Comparison of ENCODE assay signal across 14 cellular contexts in the genomic region with DNA sequence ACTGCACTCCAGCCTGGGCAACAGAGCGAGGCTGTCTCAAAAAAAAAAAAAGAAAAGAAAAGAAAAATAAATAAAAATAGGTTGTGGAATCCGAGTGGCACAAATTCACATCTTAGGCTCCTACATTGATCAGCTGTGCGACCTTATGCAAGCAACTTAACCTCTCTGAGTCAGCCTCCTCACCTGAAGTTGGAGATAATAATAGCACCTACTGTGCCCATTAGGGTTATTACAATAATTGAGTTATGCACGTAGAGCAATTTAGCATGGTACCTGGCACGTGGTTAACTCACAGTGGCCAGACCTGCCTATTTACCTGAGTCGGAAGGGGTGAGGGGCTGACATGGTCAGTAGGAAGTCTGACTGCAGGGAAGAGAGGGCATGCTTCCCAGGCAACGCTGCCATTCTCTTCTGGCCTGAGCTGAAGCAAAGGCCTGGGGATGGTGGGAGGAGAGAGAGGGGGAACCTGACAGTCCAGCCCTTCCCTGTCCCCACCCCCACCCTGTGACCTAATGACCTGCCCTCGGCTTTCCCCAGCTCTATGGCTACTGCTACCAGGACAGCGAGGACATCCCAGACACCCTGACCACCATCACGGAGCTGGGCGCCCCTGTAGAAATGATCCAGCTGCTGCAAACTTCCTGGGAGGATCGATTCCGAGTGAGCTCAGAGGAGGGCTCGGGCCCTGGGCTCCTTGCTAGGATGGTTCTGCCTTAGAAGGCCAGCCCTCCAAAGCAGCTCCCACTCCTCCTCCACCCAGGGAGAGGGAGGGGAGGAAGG. TPM values are rescaled to one million over a fixed set of nuclear protein-coding genes. Genes with fewer than 3 reads are reported as not detected.
DNase-seq lines count a peak whose midpoint lies in the region; ATAC-seq and TF ChIP-seq lines count a peak whose summit lies in the region.
"Had no signal": no experiment of that assay in that cellular context is flagged by ENCODE, and none has a peak within 500 bp of the region (broad histone marks: within the 10 kb centered on the region; RNA-seq: fewer than 3 reads in every experiment).

No MANE protein-coding gene starts in this region.

- CTCF ChIA-PET in WTC11 (lab: Charles Lee): interaction anchor here (0.6 to 5.4 kb wide), 5 partner anchors 12 to 183 kb away, joined by 3 to 90 read pairs (median 15); no protein-coding TSS in a partner anchor

- H3K4me1 ChIP-seq in muscle layer of duodenum (ENCODE audit: control insufficient read depth in 1 of 2, insufficient read depth in 2 of 2, low read length in 2 of 2) (peaks cover 31 to 54% of the 10 kb centered on the region in 2 donors), tibial artery (peaks cover 26 to 76% (median 55%) of the 10 kb centered on the region in 4 donors)

- H3K9me3 Mint-ChIP-seq in WTC11 (no peaks in the 10 kb centered on the region), glutamatergic neuron (ENCODE audit: unreplicated experiment) (peaks cover 50% of the 10 kb centered on the region)
- H3K9me3 Mint-ChIP-seq in stimulated activated effector memory CD8-positive, alpha-beta T cell treated with anti-CD3 and anti-CD28 coated beads, Interleukin-12 subunit alpha, Interleukin-12 subunit beta, amount 100 ng/mL, for 72 hours: no peaks in the 10 kb centered on the region
- H3K9me3 Mint-ChIP-seq: activated naive CD4-positive, alpha-beta T cell treated with anti-CD3 and anti-CD28 coated beads, Interleukin-2, amount 10 ng/mL, durations not matched to agents 7 days and 5 days had no signal

- TF ChIP-seq CTCF in WTC11 (IDR thresholded peaks at IDR 0.05) (no peak), glutamatergic neuron (IDR thresholded peaks at IDR 0.05; ENCODE audit: partially characterized antibody, unreplicated experiment) (no peak), tibial artery (IDR thresholded peaks at IDR 0.05) (no peak)

- H3K27ac ChIP-seq in muscle layer of duodenum (ENCODE audit: low read length) (peak overlapping the region; percentile 92), tibial artery (peak overlapping the region; percentile 86 to 97)

- POLR2A ChIA-PET in WTC11 (lab: Charles Lee): interaction anchor here (0.6 to 1.2 kb wide), 3 partner anchors 104 to 183 kb away, joined by 3 read pairs; no protein-coding TSS in a partner anchor

- intact Hi-C loops in tibial artery (cut with DNase I; ENCODE audit: low total_unique reads): no loop called here

- H3K4me1 Mint-ChIP-seq in WTC11: peaks cover 68% of the 10 kb centered on the region
- peaks cover 40% of the 10 kb centered on the region for H3K4me1 Mint-ChIP-seq in glutamatergic neuron (ENCODE audit: low read depth, unreplicated experiment)
- no peaks in the 10 kb centered on the region for H3K4me1 Mint-ChIP-seq in stimulated activated effector memory CD8-positive, alpha-beta T cell treated with anti-CD3 and anti-CD28 coated beads, Interleukin-12 subunit alpha, Interleukin-12 subunit beta, amount 100 ng/mL, for 72 hours

- no peaks in the 10 kb centered on the region for H3K27me3 ChIP-seq in muscle layer of duodenum (ENCODE audit: low read depth, low read length)
- H3K27me3 ChIP-seq in tibial artery: no peaks in the 10 kb centered on the region

- peaks cover 13% of the 10 kb centered on the region for H3K36me3 Mint-ChIP-seq in WTC11
- peaks cover 10% of the 10 kb centered on the region for H3K36me3 Mint-ChIP-seq in glutamatergic neuron (ENCODE audit: unreplicated experiment)
- H3K36me3 Mint-ChIP-seq in stimulated activated effector memory CD8-positive, alpha-beta T cell treated with anti-CD3 and anti-CD28 coated beads, Interleukin-12 subunit alpha, Interleukin-12 subunit beta, amount 100 ng/mL, for 72 hours: no peaks in the 10 kb centered on the region
- H3K36me3 Mint-ChIP-seq: activated naive CD4-positive, alpha-beta T cell treated with anti-CD3 and anti-CD28 coated beads, Interleukin-2, amount 10 ng/mL, durations not matched to agents 7 days and 5 days had no signal

- H3K27me3 Mint-ChIP-seq in WTC11 (ENCODE audit: low read depth) (peaks cover 20% of the 10 kb centered on the region), glutamatergic neuron (ENCODE audit: unreplicated experiment) (peaks cover 23% of the 10 kb centered on the region)

- H3K36me3 ChIP-seq in muscle layer of duodenum (ENCODE audit: control insufficient read depth in 1 of 2, insufficient read depth in 2 of 2, low read length in 2 of 2) (peaks cover 23 to 24% of the 10 kb centered on the region in 2 donors), tibial artery (peaks cover 30 to 32% (median 31%) of the 10 kb centered on the region in 3 donors)

- ATAC-seq in WTC11: no peak
- ATAC-seq in GM21423 (IDR thresholded peaks at IDR 0.05; ENCODE audit: unreplicated experiment): no peak
- ATAC-seq in stimulated activated effector memory CD8-positive, alpha-beta T cell treated with anti-CD3 and anti-CD28 coated beads, Interleukin-12 subunit alpha, Interleukin-12 subunit beta, amount 100 ng/mL, for 72 hours: no peak

- H3K27ac Mint-ChIP-seq in WTC11 (peak overlapping the region; percentile 45), glutamatergic neuron (ENCODE audit: unreplicated experiment) (peak overlapping the region; percentile 82)
- H3K27ac Mint-ChIP-seq in stimulated activated effector memory CD8-positive, alpha-beta T cell treated with anti-CD3 and anti-CD28 coated beads, Interleukin-12 subunit alpha, Interleukin-12 subunit beta, amount 100 ng/mL, for 72 hours: no peak overlapping the region
- H3K27ac Mint-ChIP-seq: activated naive CD4-positive, alpha-beta T cell treated with anti-CD3 and anti-CD28 coated beads, Interleukin-2, amount 10 ng/mL, durations not matched to agents 7 days and 5 days had no signal

- peak overlapping the region; percentile 26 to 48 for H3K4me3 ChIP-seq in muscle layer of duodenum (ENCODE audit: low read depth in 1 of 2, low read length in 2 of 2)
- H3K4me3 ChIP-seq in tibial artery: peak overlapping the region; percentile 25 to 94

- DNase-seq in WTC11 (ENCODE audit: low spot score): no peak
- DNase-seq in glutamatergic neuron: no peak
- peak in 1 of 2 donors; percentile 88 for DNase-seq in tibial artery
- DNase-seq in NCI-H510A treated with DMSO at 0.1 percent for 48 hours (lab: John Stamatoyannopoulos, UW): no peak
- DNase-seq in stimulated activated naive CD4-positive, alpha-beta T cell treated with Interleukin-2 at 50 U/mL for 16 hours (lab: John Stamatoyannopoulos, UW): no peak
- DNase-seq in stimulated activated effector memory CD8-positive, alpha-beta T cell treated with anti-CD3 and anti-CD28 coated beads, Interleukin-12 subunit alpha, Interleukin-12 subunit beta, amount 100 ng/mL, for 72 hours (ENCODE audit: low spot score in 2 of 2): no peak
- DNase-seq: activated CD4-positive, alpha-beta T cell treated with anti-CD3 and anti-CD28 coated beads, Interleukin-2, amount 50 U/mL, for 1 hour; activated naive CD4-positive, alpha-beta T cell treated with anti-CD3 and anti-CD28 coated beads, Interleukin-2, amount 10 ng/mL, durations not matched to agents 7 days and 5 days; Calu3; Kasumi-1; mammary epithelial cell; SW 1271 had no signal

- H3K9me3 ChIP-seq in muscle layer of duodenum (ENCODE audit: control insufficient read depth in 1 of 2, low read length in 2 of 2) (no peaks in the 10 kb centered on the region), tibial artery (no peaks in the 10 kb centered on the region)

- H3K4me3 Mint-ChIP-seq in WTC11 (no peak overlapping the region), glutamatergic neuron (ENCODE audit: unreplicated experiment) (peak overlapping the region; percentile 99)
- no peak overlapping the region for H3K4me3 Mint-ChIP-seq in stimulated activated effector memory CD8-positive, alpha-beta T cell treated with anti-CD3 and anti-CD28 coated beads, Interleukin-12 subunit alpha, Interleukin-12 subunit beta, amount 100 ng/mL, for 72 hours
- H3K4me3 Mint-ChIP-seq: activated naive CD4-positive, alpha-beta T cell treated with anti-CD3 and anti-CD28 coated beads, Interleukin-2, amount 10 ng/mL, durations not matched to agents 7 days and 5 days had no signal

TF ChIP-seq in WTC11, 78 proteins besides CTCF, POLR2A, EP300 and RAD21 (continues in another document):
- TF ChIP-seq, protein P1, sequence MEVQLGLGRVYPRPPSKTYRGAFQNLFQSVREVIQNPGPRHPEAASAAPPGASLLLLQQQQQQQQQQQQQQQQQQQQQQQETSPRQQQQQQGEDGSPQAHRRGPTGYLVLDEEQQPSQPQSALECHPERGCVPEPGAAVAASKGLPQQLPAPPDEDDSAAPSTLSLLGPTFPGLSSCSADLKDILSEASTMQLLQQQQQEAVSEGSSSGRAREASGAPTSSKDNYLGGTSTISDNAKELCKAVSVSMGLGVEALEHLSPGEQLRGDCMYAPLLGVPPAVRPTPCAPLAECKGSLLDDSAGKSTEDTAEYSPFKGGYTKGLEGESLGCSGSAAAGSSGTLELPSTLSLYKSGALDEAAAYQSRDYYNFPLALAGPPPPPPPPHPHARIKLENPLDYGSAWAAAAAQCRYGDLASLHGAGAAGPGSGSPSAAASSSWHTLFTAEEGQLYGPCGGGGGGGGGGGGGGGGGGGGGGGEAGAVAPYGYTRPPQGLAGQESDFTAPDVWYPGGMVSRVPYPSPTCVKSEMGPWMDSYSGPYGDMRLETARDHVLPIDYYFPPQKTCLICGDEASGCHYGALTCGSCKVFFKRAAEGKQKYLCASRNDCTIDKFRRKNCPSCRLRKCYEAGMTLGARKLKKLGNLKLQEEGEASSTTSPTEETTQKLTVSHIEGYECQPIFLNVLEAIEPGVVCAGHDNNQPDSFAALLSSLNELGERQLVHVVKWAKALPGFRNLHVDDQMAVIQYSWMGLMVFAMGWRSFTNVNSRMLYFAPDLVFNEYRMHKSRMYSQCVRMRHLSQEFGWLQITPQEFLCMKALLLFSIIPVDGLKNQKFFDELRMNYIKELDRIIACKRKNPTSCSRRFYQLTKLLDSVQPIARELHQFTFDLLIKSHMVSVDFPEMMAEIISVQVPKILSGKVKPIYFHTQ (CRISPR knock-in tag; IDR thresholded peaks at IDR 0.05): no peak
- TF ChIP-seq, protein P2, sequence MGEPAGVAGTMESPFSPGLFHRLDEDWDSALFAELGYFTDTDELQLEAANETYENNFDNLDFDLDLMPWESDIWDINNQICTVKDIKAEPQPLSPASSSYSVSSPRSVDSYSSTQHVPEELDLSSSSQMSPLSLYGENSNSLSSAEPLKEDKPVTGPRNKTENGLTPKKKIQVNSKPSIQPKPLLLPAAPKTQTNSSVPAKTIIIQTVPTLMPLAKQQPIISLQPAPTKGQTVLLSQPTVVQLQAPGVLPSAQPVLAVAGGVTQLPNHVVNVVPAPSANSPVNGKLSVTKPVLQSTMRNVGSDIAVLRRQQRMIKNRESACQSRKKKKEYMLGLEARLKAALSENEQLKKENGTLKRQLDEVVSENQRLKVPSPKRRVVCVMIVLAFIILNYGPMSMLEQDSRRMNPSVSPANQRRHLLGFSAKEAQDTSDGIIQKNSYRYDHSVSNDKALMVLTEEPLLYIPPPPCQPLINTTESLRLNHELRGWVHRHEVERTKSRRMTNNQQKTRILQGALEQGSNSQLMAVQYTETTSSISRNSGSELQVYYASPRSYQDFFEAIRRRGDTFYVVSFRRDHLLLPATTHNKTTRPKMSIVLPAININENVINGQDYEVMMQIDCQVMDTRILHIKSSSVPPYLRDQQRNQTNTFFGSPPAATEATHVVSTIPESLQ (CRISPR knock-in tag; IDR thresholded peaks at IDR 0.05): no peak
- no peak for TF ChIP-seq NR3C1 (CRISPR knock-in tag; conservative IDR thresholded peaks at IDR 0.05; ENCODE audit: low read depth)

RNA-seq across cellular contexts. Expression of gene PKDCC, which starts 5.1 kb away (rescaled TPM):
- total RNA-seq in WTC11 (2021) (15.1 to 27.3 TPM (median 15.6 TPM) in 3 replicates), glutamatergic neuron (ENCODE audit: unreplicated experiment) (959 TPM)

Comparison
In these comparisons a context has a peak if more than half of its experiments do, and no peak if none do; other contexts are left out.
1. RNA of gene PKDCC, which starts 5.1 kb away (total RNA-seq): 959 TPM in glutamatergic neuron (single experiment); 15.1 to 27.3 TPM in WTC11; every median in the first group is over 10 times any median in the second.